Comparison of ENCODE assay signal across 8 cellular contexts in genomic region chr5:87121315-87122170, GRCh38.
DNase-seq lines count a peak whose midpoint lies in the region; ATAC-seq and TF ChIP-seq lines count a peak whose summit lies in the region.

No MANE protein-coding gene starts in this region.

- CTCF ChIA-PET in PC-3 (lab: Charles Lee): no interaction called here

- H3K27ac ChIP-seq in left ventricle myocardium inferior (replicated peaks): no peak overlapping the region
- peak overlapping the region; percentile 71 for H3K27ac ChIP-seq in PC-3 (ENCODE audit: low read length)
- peak overlapping the region; percentile 80 for H3K27ac ChIP-seq in substantia nigra (ENCODE audit: low read depth, low read length, poor library complexity, severe bottlenecking)

- peaks cover 16% of the 10 kb centered on the region for H3F3A ChIP-seq in PC-3 (ENCODE audit: low read length, unreplicated experiment)

- intact Hi-C loops in Right ventricle myocardium inferior (cut with DNase I): no loop called here
- intact Hi-C loops in left ventricle myocardium inferior (cut with micrococcal nuclease): no loop called here
- intact Hi-C loops in PC-3 (cut with micrococcal nuclease): loop anchor here (1.0 to 5.0 kb wide), 4 partner anchors 22 to 271 kb away; no protein-coding TSS in a partner anchor

- H3K9me3 ChIP-seq in left ventricle myocardium inferior (replicated peaks) (no peaks in the 10 kb centered on the region), PC-3 (ENCODE audit: low read length) (no peaks in the 10 kb centered on the region)

- H3K27ac Mint-ChIP-seq in activated naive CD8-positive, alpha-beta T cell treated with anti-CD3 and anti-CD28 coated beads for 36 hours: peak overlapping the region; percentile 86

- ATAC-seq in Right ventricle myocardium inferior (peak; percentile 56), HG02973 (IDR thresholded peaks at IDR 0.05; ENCODE audit: unreplicated experiment) (peak; percentile 74), PC-3 (peak; percentile 80)

- H3K27me3 ChIP-seq in left ventricle myocardium inferior (ENCODE audit: low read depth) (no peaks in the 10 kb centered on the region), PC-3 (ENCODE audit: low read length) (no peaks in the 10 kb centered on the region), kidney epithelial cell (ENCODE audit: control insufficient read depth, insufficient read depth, low read length) (no peaks in the 10 kb centered on the region)

- H3K79me2 ChIP-seq in PC-3 (ENCODE audit: low read length): no peaks in the 10 kb centered on the region

- H3K4me3 Mint-ChIP-seq in activated naive CD8-positive, alpha-beta T cell treated with anti-CD3 and anti-CD28 coated beads for 36 hours: peak overlapping the region; percentile 51

- H3K9ac ChIP-seq in PC-3 (ENCODE audit: low read length): peak overlapping the region; percentile 9; the same call in 1 of the 2 replicates

- DNase-seq in Right ventricle myocardium inferior (ENCODE audit: missing footprints) (no peak), left ventricle myocardium inferior (no peak), PC-3 (peak; percentile 96), kidney epithelial cell (ENCODE audit: low read depth) (peak; percentile 77), substantia nigra (lab: John Stamatoyannopoulos, UW) (peak in 3 of 49 donors; percentile 0 to 6 (median 1)), COR-L47 (lab: John Stamatoyannopoulos, UW) (no peak)
- DNase-seq in activated naive CD8-positive, alpha-beta T cell treated with anti-CD3 and anti-CD28 coated beads for 36 hours: peak; percentile 31

- H3K9me3 Mint-ChIP-seq in activated naive CD8-positive, alpha-beta T cell treated with anti-CD3 and anti-CD28 coated beads for 36 hours: no peaks in the 10 kb centered on the region

- TF ChIP-seq CTCF in left ventricle myocardium inferior (IDR thresholded peaks at IDR 0.05; ENCODE audit: borderline replicate concordance): no peak
- no peak for TF ChIP-seq CTCF in PC-3 (conservative IDR thresholded peaks at IDR 0.05; ENCODE audit: low read depth, low read length)
- TF ChIP-seq CTCF in kidney epithelial cell (IDR thresholded peaks at IDR 0.05; ENCODE audit: insufficient read depth, low read length, poor library complexity, severe bottlenecking): no peak

- H3K4me2 ChIP-seq in PC-3 (ENCODE audit: low read length): peak overlapping the region; percentile 77

- no peak overlapping the region for H3K4me3 ChIP-seq in left ventricle myocardium inferior
- peak overlapping the region; percentile 38; the same call in 1 of the 2 replicates for H3K4me3 ChIP-seq in PC-3 (ENCODE audit: low read length)
- no peak overlapping the region for H3K4me3 ChIP-seq in kidney epithelial cell (ENCODE audit: low read depth, low read length)

- H3K36me3 ChIP-seq in left ventricle myocardium inferior (no peaks in the 10 kb centered on the region), PC-3 (ENCODE audit: low read depth, low read length) (no peaks in the 10 kb centered on the region), kidney epithelial cell (ENCODE audit: control insufficient read depth, insufficient read depth, low read length) (no peaks in the 10 kb centered on the region)

- no TSS peak for BruUV-seq in PC-3 (replicated peaks; lab: Mats Ljungman, UMichigan)

- peak overlapping the region; percentile 18 for H2AFZ ChIP-seq in PC-3 (ENCODE audit: low read length)

- no peaks in the 10 kb centered on the region for H3K27me3 Mint-ChIP-seq in activated naive CD8-positive, alpha-beta T cell treated with anti-CD3 and anti-CD28 coated beads for 36 hours

- no peaks in the 10 kb centered on the region for H4K20me1 ChIP-seq in PC-3 (ENCODE audit: low read length)

- peaks cover 3% of the 10 kb centered on the region for H3K36me3 Mint-ChIP-seq in activated naive CD8-positive, alpha-beta T cell treated with anti-CD3 and anti-CD28 coated beads for 36 hours

- no peaks in the 10 kb centered on the region for H3K9me2 ChIP-seq in PC-3 (replicated peaks; ENCODE audit: low read length)

- peaks cover 60% of the 10 kb centered on the region for H3K4me1 Mint-ChIP-seq in activated naive CD8-positive, alpha-beta T cell treated with anti-CD3 and anti-CD28 coated beads for 36 hours

- POLR2A ChIA-PET in PC-3 (lab: Charles Lee; ENCODE audit: unreplicated experiment): interaction anchor here (0.6 kb wide), 1 partner anchor 146 kb away, joined by 37 read pairs; the partner anchor contains the start of gene RASA1

- H3K4me1 ChIP-seq in left ventricle myocardium inferior: no peaks in the 10 kb centered on the region
- H3K4me1 ChIP-seq in PC-3 (ENCODE audit: insufficient read depth, low read length): peaks cover 57% of the 10 kb centered on the region

Comparison
In these comparisons a context has a peak if more than half of its experiments do, and no peak if none do; other contexts are left out.
1. DNase-seq: peak in PC-3 (single experiment), activated naive CD8-positive, alpha-beta T cell treated with anti-CD3 and anti-CD28 coated beads for 36 hours (single experiment) and kidney epithelial cell (single experiment); none in Right ventricle myocardium inferior (single experiment), left ventricle myocardium inferior (single experiment) and COR-L47 (single experiment).
2. Peak in every context shown above with its lines, with median percentiles within 50 percentile points of each other: ATAC-seq.